In the genomic region with DNA sequence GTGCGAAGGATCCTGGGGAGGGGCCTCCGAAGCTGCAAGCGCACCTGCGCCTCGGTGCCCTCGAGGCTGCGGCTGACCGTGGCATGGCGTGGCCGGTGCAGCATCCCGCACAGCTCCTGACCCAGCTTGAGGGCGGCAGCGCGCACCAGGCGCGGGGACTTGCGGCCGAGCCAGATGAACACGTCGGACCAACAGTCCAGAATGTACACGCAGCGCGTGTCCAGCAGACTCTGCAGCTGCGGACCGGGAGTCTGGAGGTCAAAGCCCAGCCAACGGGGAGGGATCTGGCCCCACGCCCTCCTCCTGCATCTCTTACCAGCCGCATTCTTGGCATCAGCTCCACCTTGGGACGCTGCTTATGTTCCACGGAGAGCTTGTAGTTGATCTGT, we compare ENCODE assay signal across 14 cellular contexts. TPM values are rescaled to one million over a fixed set of nuclear protein-coding genes. Genes with fewer than 3 reads are reported as not detected.
DNase-seq lines count a peak whose midpoint lies in the region; ATAC-seq, FAIRE-seq and TF ChIP-seq lines count a peak whose summit lies in the region.
"Had no signal": no experiment of that assay in that cellular context is flagged by ENCODE, and none has a peak within 500 bp of the region (broad histone marks: within the 10 kb centered on the region; RNA-seq: fewer than 3 reads in every experiment).

No MANE protein-coding gene starts in this region.

- H3K9me3 Mint-ChIP-seq in immature natural killer cell = no peaks in the 10 kb centered on the region
- no peaks in the 10 kb centered on the region for H3K9me3 Mint-ChIP-seq in CD8-positive, alpha-beta T cell
- H3K9me3 Mint-ChIP-seq: activated CD8-positive, alpha-beta T cell treated with anti-CD3 and anti-CD28 coated beads for 36 hours; stimulated activated naive B cell treated with anti-CD40 and anti-IgM and Interleukin-4, amounts not matched to agents 10 μg/mL and 1 μg/mL and 100 μg/mL, for 72 hours; T-helper 1 cell treated with Interleukin-12 subunit alpha and Interleukin-12 subunit beta and Interleukin-4 antibody, amounts not matched to agents 30 μg/mL and 1 μg/mL, for 36 hours had no signal

- no peaks in the 10 kb centered on the region for H3K4me1 ChIP-seq in HEK293 (ENCODE audit: control insufficient read depth, insufficient read depth, low read length)
- peaks cover 3 to 28% of the 10 kb centered on the region in 2 experiments; a peak in 4 of 5 replicates for H3K4me1 ChIP-seq in K562 (replicated peaks in 1 of 2; ENCODE audit: control insufficient read depth in 2 of 2, insufficient read depth in 2 of 2, low read length in 2 of 2)
- no peaks in the 10 kb centered on the region for H3K4me1 ChIP-seq in right cardiac atrium (ENCODE audit: control insufficient read depth, insufficient read depth, low read length)
- peaks cover 5 to 8% of the 10 kb centered on the region in 2 donors for H3K4me1 ChIP-seq in gastrocnemius medialis
- H3K4me1 ChIP-seq in CD8-positive, alpha-beta T cell (ENCODE audit: insufficient read depth, low read length) = no peaks in the 10 kb centered on the region
- no peaks in the 10 kb centered on the region for H3K4me1 ChIP-seq in PC-3 (ENCODE audit: insufficient read depth, low read length)

- H2AFZ ChIP-seq in K562 (ENCODE audit: low read depth, low read length) (no peak overlapping the region), PC-3 (ENCODE audit: low read length) (no peak overlapping the region)

- H3K4me1 Mint-ChIP-seq in immature natural killer cell = peaks cover 2 to 7% of the 10 kb centered on the region in 2 donors
- peaks cover 3% of the 10 kb centered on the region for H3K4me1 Mint-ChIP-seq in CD8-positive, alpha-beta T cell (ENCODE audit: low read depth)

- peaks cover 3 to 13% (median 7%) of the 10 kb centered on the region in 3 donors for H3K36me3 Mint-ChIP-seq in immature natural killer cell
- H3K36me3 Mint-ChIP-seq in CD8-positive, alpha-beta T cell = peaks cover 76% of the 10 kb centered on the region

- ATAC-seq in K562 (no peak), right cardiac atrium (peak; percentile 1 to 6), gastrocnemius medialis (peak; percentile 28 to 37), PC-3 (no peak)
- ATAC-seq in CD8-positive, alpha-beta T cell = no peak

- no peaks in the 10 kb centered on the region for H3F3A ChIP-seq in PC-3 (ENCODE audit: low read length, unreplicated experiment)

- TF ChIP-seq CTCF in HEK293 (tag by site-specific recombination; IDR thresholded peaks at IDR 0.05) = no peak
- TF ChIP-seq CTCF in K562 (IDR thresholded peaks at IDR 0.05 in 2 of 3, conservative IDR thresholded peaks at IDR 0.05 in 1 of 3; ENCODE audit: insufficient read depth in 2 of 3, low read depth in 1 of 3, low read length in 3 of 3) = no peak
- no peak for TF ChIP-seq CTCF in gastrocnemius medialis (IDR thresholded peaks at IDR 0.05 in 4 of 5, conservative IDR thresholded peaks at IDR 0.05 in 1 of 5)
- TF ChIP-seq CTCF in CD8-positive, alpha-beta T cell (IDR thresholded peaks at IDR 0.05) = no peak
- TF ChIP-seq CTCF in PC-3 (conservative IDR thresholded peaks at IDR 0.05; ENCODE audit: low read depth, low read length) = no peak

- H3K4me2 ChIP-seq in K562 (ENCODE audit: insufficient read depth, low read length) (no peak overlapping the region), PC-3 (ENCODE audit: low read length) (no peak overlapping the region)
- H3K4me2 ChIP-seq: BLaER1 treated with 17β-estradiol and CSF1 and Interleukin-3, amounts not matched to agents 10 nM and 100 nM had no signal

- H3K9me3 ChIP-seq in HEK293 (ENCODE audit: control insufficient read depth, insufficient read depth, low read depth, low read length) (no peaks in the 10 kb centered on the region), K562 (replicated peaks; ENCODE audit: control insufficient read depth, insufficient read depth, low read depth, low read length) (no peaks in the 10 kb centered on the region), right cardiac atrium (ENCODE audit: control insufficient read depth, low read length) (no peaks in the 10 kb centered on the region), gastrocnemius medialis (no peaks in the 10 kb centered on the region), PC-3 (ENCODE audit: low read length) (no peaks in the 10 kb centered on the region)
- H3K9me3 ChIP-seq in CD8-positive, alpha-beta T cell (ENCODE audit: low read length) = no peaks in the 10 kb centered on the region
- H3K9me3 ChIP-seq: BLaER1 treated with 17β-estradiol and CSF1 and Interleukin-3, amounts not matched to agents 10 nM and 100 nM had no signal

- H3K27ac ChIP-seq in HEK293 (ENCODE audit: extremely low read depth, low read depth, low read length) (no peak overlapping the region), K562 (ENCODE audit: extremely low read depth, low read depth, low read length) (no peak overlapping the region), right cardiac atrium (ENCODE audit: low read length) (no peak overlapping the region), gastrocnemius medialis (peak overlapping the region in 3 of 4 donors; percentile 45 to 65 (median 62)), PC-3 (ENCODE audit: low read length) (no peak overlapping the region)
- no peak overlapping the region for H3K27ac ChIP-seq in CD8-positive, alpha-beta T cell (ENCODE audit: low read depth, low read length)
- H3K27ac ChIP-seq: BLaER1 treated with 17β-estradiol and CSF1 and Interleukin-3, amounts not matched to agents 10 nM and 100 nM; cardiac muscle cell had no signal

- H3K36me3 ChIP-seq in HEK293 (ENCODE audit: control insufficient read depth in 2 of 2, insufficient read depth in 1 of 2, low read length in 2 of 2) = peaks cover 10 to 88% of the 10 kb centered on the region in 2 experiments; a peak in 2 of 3 replicates
- H3K36me3 ChIP-seq in K562 (ENCODE audit: control insufficient read depth, insufficient read depth, low read length) = peaks cover 61% of the 10 kb centered on the region; the same call in 2 of the 3 replicates
- H3K36me3 ChIP-seq in gastrocnemius medialis = peaks cover 0 to 89% of the 10 kb centered on the region in 2 donors
- peaks cover 62% of the 10 kb centered on the region for H3K36me3 ChIP-seq in CD8-positive, alpha-beta T cell (ENCODE audit: insufficient read depth, low read length)
- peaks cover 56% of the 10 kb centered on the region for H3K36me3 ChIP-seq in PC-3 (ENCODE audit: low read depth, low read length)

- H3K27me3 Mint-ChIP-seq in immature natural killer cell (ENCODE audit: low read depth in 3 of 3) = peaks cover 1 to 5% (median 4%) of the 10 kb centered on the region in 3 donors
- no peaks in the 10 kb centered on the region for H3K27me3 Mint-ChIP-seq in CD8-positive, alpha-beta T cell (ENCODE audit: low read depth)
- H3K27me3 Mint-ChIP-seq: activated CD8-positive, alpha-beta T cell treated with anti-CD3 and anti-CD28 coated beads for 36 hours; stimulated activated naive B cell treated with anti-CD40 and anti-IgM and Interleukin-4, amounts not matched to agents 10 μg/mL and 1 μg/mL and 100 μg/mL, for 72 hours had no signal

- no peak overlapping the region for H3K4me3 Mint-ChIP-seq in immature natural killer cell
- H3K4me3 Mint-ChIP-seq in CD8-positive, alpha-beta T cell = no peak overlapping the region
- H3K4me3 Mint-ChIP-seq: activated CD8-positive, alpha-beta T cell treated with anti-CD3 and anti-CD28 coated beads for 36 hours; T-helper 1 cell treated with Interleukin-12 subunit alpha and Interleukin-12 subunit beta and Interleukin-4 antibody, amounts not matched to agents 30 μg/mL and 1 μg/mL, for 36 hours had no signal

- TF ChIP-seq POLR2A in K562 (conservative IDR thresholded peaks at IDR 0.05) = no peak
- TF ChIP-seq POLR2A in gastrocnemius medialis (IDR thresholded peaks at IDR 0.05) = no peak

- POLR2A ChIA-PET in HEK293 (lab: Yijun Ruan, JAX) (interaction anchor here (0.6 to 3.7 kb wide), 6 partner anchors 10 to 98 kb away, joined by 3 to 12 read pairs (median 4); partner anchors contain the start of genes ALKBH5 and MIEF2), K562 (lab: Yijun Ruan, JAX) (interaction anchor here (0.6 to 0.9 kb wide), 4 partner anchors 10 to 95 kb away, joined by 3 to 5 read pairs (median 4); no protein-coding TSS in a partner anchor), PC-3 (lab: Charles Lee; ENCODE audit: unreplicated experiment) (no interaction called here)
- POLR2A ChIA-PET in CD8-positive, alpha-beta T cell (lab: Charles Lee) = no interaction called here

- H4K20me1 ChIP-seq in K562 (replicated peaks; ENCODE audit: control insufficient read depth, insufficient read depth, low read length) (peaks cover 3% of the 10 kb centered on the region; the same call in 1 of the 2 replicates), PC-3 (ENCODE audit: low read length) (no peaks in the 10 kb centered on the region)

- in situ Hi-C loops in K562 (cut with MboI) = no loop called here
- in situ Hi-C loops in gastrocnemius medialis (cut with MboI; ENCODE audit: low sequenced_read_pairs in 4 of 4) = no loop called here

- FAIRE-seq in K562 (lab: Jason Lieb, UNC) = no peak

- WGBS in K562 (ENCODE audit: insufficient coverage, low coverage, missing lambda C conversion rate) = 79% methylated on average over 10 of the region's 30 CpGs
- 77% methylated on average over 30 of the region's 30 CpGs for WGBS in right cardiac atrium

- peaks cover 2% of the 10 kb centered on the region for H3K9me1 ChIP-seq in K562 (ENCODE audit: control insufficient read depth, insufficient read depth, low read length)

- H3K9me2 ChIP-seq in PC-3 (replicated peaks; ENCODE audit: low read length) = no peaks in the 10 kb centered on the region

- CTCF ChIA-PET in HEK293 (lab: Yijun Ruan, JAX) = interaction anchor here (0.6 to 1.4 kb wide), 8 partner anchors 9 to 1584 kb away, joined by 3 to 5 read pairs (median 3); no protein-coding TSS in a partner anchor
- CTCF ChIA-PET in K562 (lab: Yijun Ruan, JAX; ENCODE audit: low intra/inter-chr PET ratio) = no interaction called here
- CTCF ChIA-PET in CD8-positive, alpha-beta T cell (lab: Charles Lee) = interaction anchor here (1.1 kb wide), 1 partner anchor 45 kb away, joined by 3 read pairs; no protein-coding TSS in a partner anchor
- CTCF ChIA-PET in PC-3 (lab: Charles Lee) = no interaction called here

- no peaks in the 10 kb centered on the region for H3K79me2 ChIP-seq in K562 (ENCODE audit: control insufficient read depth, insufficient read depth, low read length)
- H3K79me2 ChIP-seq in PC-3 (ENCODE audit: low read length) = no peaks in the 10 kb centered on the region

- TF ChIP-seq RAD21 in K562 (CRISPR knock-in tag; conservative IDR thresholded peaks at IDR 0.05 in 1 of 2, IDR thresholded peaks at IDR 0.05 in 1 of 2) = no peak

- no peak for DNase-seq in K562 (ENCODE audit: extremely low read depth in 1 of 4, low spot score in 3 of 4)
- peak; percentile 53 to 75 (median 75) for DNase-seq in right cardiac atrium
- peak in 1 of 2 donors; percentile 61 for DNase-seq in gastrocnemius medialis
- no peak for DNase-seq in immature natural killer cell
- no peak for DNase-seq in CD8-positive, alpha-beta T cell
- no peak for DNase-seq in cerebellar cortex (ENCODE audit: low spot score)
- no peak for DNase-seq in PC-3
- DNase-seq: activated gamma-delta T cell had no signal

- BruUV-seq in K562 (replicated peaks; lab: Mats Ljungman, UMichigan) (no TSS peak), PC-3 (replicated peaks; lab: Mats Ljungman, UMichigan) (no TSS peak)

- H3K4me3 ChIP-seq in HEK293 (ENCODE audit: low read depth, low read length) (no peak overlapping the region), K562 (no peak overlapping the region), right cardiac atrium (ENCODE audit: low read length) (no peak overlapping the region), gastrocnemius medialis (no peak overlapping the region), PC-3 (ENCODE audit: low read length) (no peak overlapping the region)
- H3K4me3 ChIP-seq in CD8-positive, alpha-beta T cell (ENCODE audit: low read depth, low read length) = no peak overlapping the region
- H3K4me3 ChIP-seq: BLaER1 treated with 17β-estradiol and CSF1 and Interleukin-3, amounts not matched to agents 10 nM and 100 nM; cardiac muscle cell had no signal

- H3K27ac Mint-ChIP-seq in immature natural killer cell = peak overlapping the region in 1 of 6 donors; percentile 42
- no peak overlapping the region for H3K27ac Mint-ChIP-seq in CD8-positive, alpha-beta T cell
- H3K27ac Mint-ChIP-seq: T-helper 1 cell treated with Interleukin-12 subunit alpha and Interleukin-12 subunit beta and Interleukin-4 antibody, amounts not matched to agents 30 μg/mL and 1 μg/mL, for 36 hours had no signal

- H3K9ac ChIP-seq in K562 (ENCODE audit: insufficient read depth in 1 of 2, low read depth in 2 of 2, low read length in 2 of 2) = peak overlapping the region in 1 of 2 experiments; percentile 32; a peak in 1 of 4 replicates
- no peak overlapping the region for H3K9ac ChIP-seq in PC-3 (ENCODE audit: low read length)
- H3K9ac ChIP-seq: BLaER1 treated with 17β-estradiol and CSF1 and Interleukin-3, amounts not matched to agents 10 nM and 100 nM had no signal

- TF ChIP-seq EP300 in K562 (IDR thresholded peaks at IDR 0.05; ENCODE audit: low read length) = no peak

- intact Hi-C loops in K562 (cut with micrococcal nuclease) = loop anchor here (5.0 kb wide), 1 partner anchor 70 kb away; the partner anchor contains the start of gene SMCR8
- intact Hi-C loops in right cardiac atrium (cut with DNase I) = no loop called here
- intact Hi-C loops in gastrocnemius medialis (cut with DNase I; ENCODE audit: low total_unique reads) = loop anchor here (1.0 kb wide), 1 partner anchor 67 kb away; the partner anchor contains the start of gene TOP3A
- intact Hi-C loops in CD8-positive, alpha-beta T cell (cut with DNase I, micrococcal nuclease) = loop anchor here in 1 of 2 experiments (10.0 kb wide), 1 partner anchor 247 kb away; no protein-coding TSS in a partner anchor
- intact Hi-C loops in PC-3 (cut with micrococcal nuclease) = no loop called here

- H3K27me3 ChIP-seq in K562 (ENCODE audit: control insufficient read depth in 2 of 2, insufficient read depth in 2 of 2, low read length in 2 of 2) = no peaks in the 10 kb centered on the region
- no peaks in the 10 kb centered on the region for H3K27me3 ChIP-seq in right cardiac atrium (ENCODE audit: control insufficient read depth, insufficient read depth)
- H3K27me3 ChIP-seq in gastrocnemius medialis = no peaks in the 10 kb centered on the region
- H3K27me3 ChIP-seq in CD8-positive, alpha-beta T cell (ENCODE audit: insufficient read depth, low read length) = no peaks in the 10 kb centered on the region
- H3K27me3 ChIP-seq in PC-3 (ENCODE audit: low read length) = no peaks in the 10 kb centered on the region
- H3K27me3 ChIP-seq: BLaER1 treated with 17β-estradiol and CSF1 and Interleukin-3, amounts not matched to agents 10 nM and 100 nM; cardiac muscle cell had no signal

RNA-seq across cellular contexts. Expression of gene FLII, which starts 10.9 kb away (rescaled TPM):
- total RNA-seq in K562 (2011; cell fraction: chromatin; rRNA removed; ENCODE audit: low replicate concordance) = 135 and 339 TPM in 2 replicates
- 168 and 180 TPM in 2 replicates for total RNA-seq in K562 (2011; cell fraction: nucleolus; rRNA removed)
- total RNA-seq in K562 (2011; cell fraction: nucleoplasm; rRNA removed) = 115 and 116 TPM in 2 replicates
- 82.5 and 117 TPM in 2 replicates for total RNA-seq in K562 (2014; rRNA removed)
- 57.2 and 64.8 TPM in 2 replicates for total RNA-seq in K562 (2014; rRNA removed; fragmentation: Illumina TruSeq; extraction: Trizol)
- 65.9 and 71.4 TPM in 2 replicates for total RNA-seq in K562 (2015; rRNA removed; fragmentation: Illumina TruSeq; extraction: Trizol)
- 116 and 121 TPM in 2 replicates for total RNA-seq in K562 (2021)
- 126 and 140 TPM in 2 replicates for polyA plus RNA-seq in K562 (2011; rRNA removed)
- polyA plus RNA-seq in K562 (2011; cell fraction: cytosol; rRNA removed) = 150 and 255 TPM in 2 replicates
- 312 and 400 TPM in 2 replicates for polyA plus RNA-seq in K562 (2011; cell fraction: nucleus; rRNA removed)
- 87.1 and 120 TPM in 2 replicates for polyA plus RNA-seq in K562 (2012)
- polyA plus RNA-seq in K562 (2014; fragmentation: Illumina TruSeq; extraction: Trizol) = 92.6 and 108 TPM in 2 replicates
- 10 to 100 TPM; 11.7 to 14.4 TPM for polyA plus RNA-seq in K562 (2014; fragmentation: Nextera tagmentation; extraction: Ambion mirVana)
- polyA plus RNA-seq in K562 (2014; rRNA removed) = 86.9 and 88.9 TPM in 2 replicates
- polyA minus RNA-seq in K562 (2011; rRNA and poly(A)+ RNA removed) = 124 and 145 TPM in 2 replicates
- polyA minus RNA-seq in K562 (2011; cell fraction: cytosol; rRNA and poly(A)+ RNA removed) = 107 and 114 TPM in 2 replicates
- 59.5 and 63.8 TPM in 2 replicates for polyA minus RNA-seq in K562 (2011; cell fraction: nucleus; rRNA and poly(A)+ RNA removed)
- 100 to 1,000 TPM; 176 to 217 (median 194) TPM for total RNA-seq in right cardiac atrium
- polyA plus RNA-seq in right cardiac atrium = 166 TPM
- 100 to 1,000 TPM; 600 to 752 (median 681) TPM for total RNA-seq in gastrocnemius medialis
- 100 to 1,000 TPM in 1 of 3 donors, 10 to 100 TPM in 2; 77.7 to 164 (median 83.7) TPM for polyA plus RNA-seq in immature natural killer cell
- total RNA-seq in CD8-positive, alpha-beta T cell = 100 to 1,000 TPM; 220 to 225 TPM
- total RNA-seq in PC-3 (2014; rRNA removed) = 537 and 742 TPM in 2 replicates

RNA-seq across cellular contexts. Expression of gene MIEF2, which starts 12.9 kb away (rescaled TPM):
- total RNA-seq in K562 (2011; cell fraction: chromatin; rRNA removed; ENCODE audit: low replicate concordance) = 8.1 and 23.7 TPM in 2 replicates
- total RNA-seq in K562 (2011; cell fraction: nucleolus; rRNA removed) = 20.5 and 26.8 TPM in 2 replicates
- total RNA-seq in K562 (2011; cell fraction: nucleoplasm; rRNA removed) = 12.3 and 12.8 TPM in 2 replicates
- 4.0 and 6.4 TPM in 2 replicates for total RNA-seq in K562 (2014; rRNA removed)
- 0.77 and 1.2 TPM in 2 replicates for total RNA-seq in K562 (2014; rRNA removed; fragmentation: Illumina TruSeq; extraction: Trizol)
- 2.4 and 2.8 TPM in 2 replicates for total RNA-seq in K562 (2015; rRNA removed; fragmentation: Illumina TruSeq; extraction: Trizol)
- 7.8 and 8.2 TPM in 2 replicates for total RNA-seq in K562 (2021)
- 3.0 and 5.9 TPM in 2 replicates for polyA plus RNA-seq in K562 (2011; rRNA removed)
- polyA plus RNA-seq in K562 (2011; cell fraction: cytosol; rRNA removed) = 8.2 and 13.6 TPM in 2 replicates
- polyA plus RNA-seq in K562 (2011; cell fraction: nucleus; rRNA removed) = 24.6 and 25.0 TPM in 2 replicates
- polyA plus RNA-seq in K562 (2012) = 6.5 and 7.8 TPM in 2 replicates
- polyA plus RNA-seq in K562 (2014; fragmentation: Illumina TruSeq; extraction: Trizol) = 1.6 and 3.6 TPM in 2 replicates
- polyA plus RNA-seq in K562 (2014; fragmentation: Nextera tagmentation; extraction: Ambion mirVana) = under 1 TPM; 0.10 to 0.21 TPM
- polyA plus RNA-seq in K562 (2014; rRNA removed) = 3.8 and 4.7 TPM in 2 replicates
- 3.6 and 5.1 TPM in 2 replicates for polyA minus RNA-seq in K562 (2011; rRNA and poly(A)+ RNA removed)
- polyA minus RNA-seq in K562 (2011; cell fraction: cytosol; rRNA and poly(A)+ RNA removed) = 4.9 and 5.6 TPM in 2 replicates
- 11.4 and 14.9 TPM in 2 replicates for polyA minus RNA-seq in K562 (2011; cell fraction: nucleus; rRNA and poly(A)+ RNA removed)
- 10 to 100 TPM; 17.6 to 20.7 (median 19.6) TPM for total RNA-seq in right cardiac atrium
- 13.1 TPM for polyA plus RNA-seq in right cardiac atrium
- total RNA-seq in gastrocnemius medialis = 10 to 100 TPM; 19.3 to 45.2 (median 34.3) TPM
- polyA plus RNA-seq in immature natural killer cell = 10 to 100 TPM; 14.9 to 20.1 (median 17.4) TPM
- 10 to 100 TPM in 1 of 2 experiments, 1 to 10 TPM in 1; 9.6 to 11.0 TPM for total RNA-seq in CD8-positive, alpha-beta T cell
- 16.6 and 17.5 TPM in 2 replicates for total RNA-seq in PC-3 (2014; rRNA removed)

RNA-seq across cellular contexts. Expression of gene LLGL1, which starts 22.2 kb away (rescaled TPM):
- total RNA-seq in K562 (2011; cell fraction: chromatin; rRNA removed; ENCODE audit: low replicate concordance) = 9.5 and 31.3 TPM in 2 replicates
- 21.2 and 23.6 TPM in 2 replicates for total RNA-seq in K562 (2011; cell fraction: nucleolus; rRNA removed)
- 13.2 and 14.3 TPM in 2 replicates for total RNA-seq in K562 (2011; cell fraction: nucleoplasm; rRNA removed)
- total RNA-seq in K562 (2014; rRNA removed) (8.2 and 11.3 TPM in 2 replicates), K562 (2014; rRNA removed; fragmentation: Illumina TruSeq; extraction: Trizol) (1.4 and 1.7 TPM in 2 replicates), K562 (2015; rRNA removed; fragmentation: Illumina TruSeq; extraction: Trizol) (4.0 and 4.2 TPM in 2 replicates), K562 (2021) (12.4 and 12.9 TPM in 2 replicates), right cardiac atrium (10 to 100 TPM; 11.2 to 13.9 (median 12.6) TPM), gastrocnemius medialis (10 to 100 TPM in 3 of 4 donors, 1 to 10 TPM in 1; 9.7 to 21.0 (median 15.7) TPM), PC-3 (2014; rRNA removed) (47.4 and 60.6 TPM in 2 replicates)
- polyA plus RNA-seq in K562 (2011; rRNA removed) (6.4 and 9.2 TPM in 2 replicates), K562 (2014; fragmentation: Illumina TruSeq; extraction: Trizol) (3.7 and 8.4 TPM in 2 replicates), K562 (2014; fragmentation: Nextera tagmentation; extraction: Ambion mirVana) (under 1 TPM in 1 of 2 experiments, not detected in 1; 0.11 TPM), K562 (2014; rRNA removed) (10.7 and 11.9 TPM in 2 replicates), right cardiac atrium (8.6 TPM), immature natural killer cell (1 to 10 TPM in 2 of 3 donors, not detected in 1; 2.0 to 3.1 TPM)
- polyA plus RNA-seq in K562 (2011; cell fraction: cytosol; rRNA removed) = 9.5 and 22.7 TPM in 2 replicates
- 16.1 and 20.2 TPM in 2 replicates for polyA plus RNA-seq in K562 (2011; cell fraction: nucleus; rRNA removed)
- polyA plus RNA-seq in K562 (2012) = 7.3 and 10.7 TPM in 2 replicates
- 2.5 and 5.3 TPM in 2 replicates for polyA minus RNA-seq in K562 (2011; rRNA and poly(A)+ RNA removed)
- 8.2 and 8.6 TPM in 2 replicates for polyA minus RNA-seq in K562 (2011; cell fraction: cytosol; rRNA and poly(A)+ RNA removed)
- polyA minus RNA-seq in K562 (2011; cell fraction: nucleus; rRNA and poly(A)+ RNA removed) = 5.5 and 6.7 TPM in 2 replicates
- total RNA-seq in CD8-positive, alpha-beta T cell = 10 to 100 TPM; 12.5 TPM

Comparison
In these comparisons a context has a peak if more than half of its experiments do, and no peak if none do; other contexts are left out.
1. H3K27ac ChIP-seq: peak in gastrocnemius medialis (3 of 4); none in HEK293 (single experiment), K562 (single experiment), right cardiac atrium (single experiment), CD8-positive, alpha-beta T cell (single experiment) and PC-3 (single experiment).
2. ATAC-seq: peak in right cardiac atrium (2 of 2) and gastrocnemius medialis (2 of 2); none in K562 (single experiment), CD8-positive, alpha-beta T cell (single experiment) and PC-3 (single experiment).
3. DNase-seq: peak in right cardiac atrium (3 of 3); none in K562 (0 of 4), immature natural killer cell (0 of 3), CD8-positive, alpha-beta T cell (0 of 7), cerebellar cortex (single experiment) and PC-3 (single experiment).
4. CTCF ChIA-PET loops: an anchor here in HEK293 (0.6 to 1.4 kb wide) and CD8-positive, alpha-beta T cell (1.1 kb wide); none called in K562 and PC-3.
5. POLR2A ChIA-PET loops: an anchor here in HEK293 (0.6 to 3.7 kb wide) and K562 (0.6 to 0.9 kb wide); none called in CD8-positive, alpha-beta T cell and PC-3.
6. intact Hi-C loops: an anchor here in K562 (5.0 kb wide) and gastrocnemius medialis (1.0 kb wide); none called in right cardiac atrium and PC-3.